16 cellular contexts compared by ENCODE assay signal in the genomic region with DNA sequence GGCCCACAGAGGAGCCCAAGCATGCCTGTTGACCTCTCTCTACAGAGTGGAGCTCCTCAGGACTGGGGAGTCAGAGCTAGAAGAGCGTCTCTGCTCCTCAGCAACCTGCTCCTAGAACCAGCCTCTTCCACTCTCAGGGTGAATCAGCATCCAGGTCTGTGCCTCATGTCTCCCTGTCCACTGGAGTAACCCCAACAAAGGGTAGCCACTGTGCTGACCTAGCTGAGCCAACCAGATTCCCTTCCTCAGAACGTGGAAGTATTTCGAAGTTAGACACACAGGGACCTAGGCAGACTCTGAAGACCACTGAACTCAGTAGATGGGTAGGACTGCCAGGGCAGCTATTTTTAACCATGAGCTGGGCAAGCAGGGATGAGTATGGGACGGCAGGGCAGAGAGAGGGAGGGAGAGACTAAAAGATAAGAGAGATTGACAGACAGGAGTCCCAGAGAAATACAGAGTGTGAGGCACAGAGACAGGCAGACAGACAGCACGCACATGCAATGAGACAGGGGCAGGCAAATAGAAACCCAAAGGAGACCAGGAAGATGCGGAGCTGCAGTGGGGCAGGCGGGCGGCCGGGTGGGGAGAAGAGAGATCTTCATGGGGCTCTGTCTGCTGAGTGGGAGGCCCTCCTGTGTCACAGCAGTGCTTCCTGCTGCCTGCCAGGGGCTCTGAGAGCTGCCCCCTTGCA. TPM values are rescaled to one million over a fixed set of nuclear protein-coding genes. Genes with fewer than 3 reads are reported as not detected.
DNase-seq lines count a peak whose midpoint lies in the region; ATAC-seq and TF ChIP-seq lines count a peak whose summit lies in the region.
"Had no signal": no experiment of that assay in that cellular context is flagged by ENCODE, and none has a peak within 500 bp of the region (broad histone marks: within the 10 kb centered on the region; RNA-seq: fewer than 3 reads in every experiment).

No MANE protein-coding gene starts in this region.

- H3K27ac Mint-ChIP-seq in activated T-helper 1 cell treated with anti-CD3 and anti-CD28 coated beads, Interleukin-12 subunit alpha, Interleukin-12 subunit beta, Interleukin-2, Interleukin-4 antibody, amounts not matched to agents 30 ng/mL and 10 ng/mL and 1 ng/mL, durations not matched to agents 14 hours and 24 hours and 36 hours, result peak overlapping the region; percentile 91

- no peaks in the 10 kb centered on the region for H3K27me3 Mint-ChIP-seq in activated T-helper 1 cell treated with anti-CD3 and anti-CD28 coated beads, Interleukin-12 subunit alpha, Interleukin-12 subunit beta, Interleukin-2, Interleukin-4 antibody, amounts not matched to agents 30 ng/mL and 10 ng/mL and 1 ng/mL, durations not matched to agents 14 hours and 24 hours and 36 hours (ENCODE audit: insufficient read depth)

- ATAC-seq in HG02588 (IDR thresholded peaks at IDR 0.05; ENCODE audit: unreplicated experiment), result no peak

- peak overlapping the region; percentile 51 for H3K4me3 Mint-ChIP-seq in activated T-helper 1 cell treated with anti-CD3 and anti-CD28 coated beads, Interleukin-12 subunit alpha, Interleukin-12 subunit beta, Interleukin-2, Interleukin-4 antibody, amounts not matched to agents 30 ng/mL and 10 ng/mL and 1 ng/mL, durations not matched to agents 14 hours and 24 hours and 36 hours
- H3K4me3 Mint-ChIP-seq: CD14-positive monocyte had no signal

- H3K27me3 ChIP-seq in right atrium auricular region, result no peaks in the 10 kb centered on the region
- H3K27me3 ChIP-seq: esophagus muscularis mucosa, hepatocyte had no signal

- H3K27ac ChIP-seq in KOPT-K1 (ENCODE audit: low read depth, low read length, poor library complexity, severe bottlenecking) (peak overlapping the region; percentile 40), right atrium auricular region (peak overlapping the region; percentile 38 to 41)
- H3K27ac ChIP-seq: esophagus muscularis mucosa, hepatocyte, KMS-11 had no signal

- H3K9me3 Mint-ChIP-seq in activated T-helper 1 cell treated with anti-CD3 and anti-CD28 coated beads, Interleukin-12 subunit alpha, Interleukin-12 subunit beta, Interleukin-2, Interleukin-4 antibody, amounts not matched to agents 30 ng/mL and 10 ng/mL and 1 ng/mL, durations not matched to agents 14 hours and 24 hours and 36 hours, result peaks cover 3% of the 10 kb centered on the region
- H3K9me3 Mint-ChIP-seq: CD14-positive monocyte had no signal

- H3K36me3 Mint-ChIP-seq in activated T-helper 1 cell treated with anti-CD3 and anti-CD28 coated beads, Interleukin-12 subunit alpha, Interleukin-12 subunit beta, Interleukin-2, Interleukin-4 antibody, amounts not matched to agents 30 ng/mL and 10 ng/mL and 1 ng/mL, durations not matched to agents 14 hours and 24 hours and 36 hours (ENCODE audit: low read depth), result peaks cover 21% of the 10 kb centered on the region
- H3K36me3 Mint-ChIP-seq: CD14-positive monocyte had no signal

- H3K4me1 Mint-ChIP-seq in activated T-helper 1 cell treated with anti-CD3 and anti-CD28 coated beads, Interleukin-12 subunit alpha, Interleukin-12 subunit beta, Interleukin-2, Interleukin-4 antibody, amounts not matched to agents 30 ng/mL and 10 ng/mL and 1 ng/mL, durations not matched to agents 14 hours and 24 hours and 36 hours (ENCODE audit: low read depth), result peaks cover 93% of the 10 kb centered on the region

- H3K9me3 ChIP-seq in KOPT-K1 (ENCODE audit: insufficient read depth, low read length, poor library complexity, severe bottlenecking) (no peaks in the 10 kb centered on the region), right atrium auricular region (no peaks in the 10 kb centered on the region)
- H3K9me3 ChIP-seq: esophagus muscularis mucosa had no signal

- intact Hi-C loops in activated T-helper 1 cell treated with anti-CD3 and anti-CD28 coated beads, Interleukin-12 subunit alpha, Interleukin-12 subunit beta, Interleukin-2, Interleukin-4 antibody, amounts not matched to agents 30 ng/mL and 10 ng/mL and 1 ng/mL, durations not matched to agents 14 hours and 24 hours and 36 hours (cut with micrococcal nuclease), result loop anchor here (5.0 kb wide), 2 partner anchors 166 to 1369 kb away; a partner anchor contains a TSS

- DNase-seq in ELR (ENCODE audit: low read depth) (peak; percentile 28), right atrium auricular region (ENCODE audit: low spot score) (no peak), amygdala (lab: John Stamatoyannopoulos, UW) (no peak), AG08395 (ENCODE audit: low spot score) (no peak), superior temporal gyrus (ENCODE audit: extremely low spot score) (no peak)
- DNase-seq in activated T-helper 1 cell treated with anti-CD3 and anti-CD28 coated beads, Interleukin-12 subunit alpha, Interleukin-12 subunit beta, Interleukin-2, Interleukin-4 antibody, amounts not matched to agents 30 ng/mL and 10 ng/mL and 1 ng/mL, durations not matched to agents 14 hours and 24 hours and 36 hours (ENCODE audit: low spot score), result no peak
- DNase-seq: activated CD4-positive, alpha-beta T cell treated with anti-CD3 and anti-CD28 coated beads for 48 hours; NCI-H2029; NCI-H82 had no signal

- no peak for TF ChIP-seq CTCF in right atrium auricular region (IDR thresholded peaks at IDR 0.05)

- H3K36me3 ChIP-seq in KOPT-K1 (ENCODE audit: insufficient read depth, low read length), result no peaks in the 10 kb centered on the region
- no peaks in the 10 kb centered on the region for H3K36me3 ChIP-seq in right atrium auricular region
- H3K36me3 ChIP-seq: esophagus muscularis mucosa had no signal

- no peak overlapping the region for H3K4me3 ChIP-seq in right atrium auricular region
- H3K4me3 ChIP-seq: esophagus muscularis mucosa, hepatocyte, lung had no signal

- peaks cover 0 to 32% of the 10 kb centered on the region in 2 donors for H3K4me1 ChIP-seq in right atrium auricular region

RNA-seq across cellular contexts. Expression of a gene that starts 56.7 kb away (rescaled TPM):
- 90.6 and 101 TPM in 2 replicates for total RNA-seq in activated T-helper 1 cell treated with anti-CD3 and anti-CD28 coated beads, Interleukin-12 subunit alpha, Interleukin-12 subunit beta, Interleukin-2, Interleukin-4 antibody, amounts not matched to agents 30 ng/mL and 10 ng/mL and 1 ng/mL, durations not matched to agents 14 hours and 24 hours and 36 hours
- 1 to 10 TPM; 4.8 to 6.7 TPM for total RNA-seq in right atrium auricular region

Comparison
In these comparisons a context has a peak if more than half of its experiments do, and no peak if none do; other contexts are left out.
1. RNA of a gene that starts 56.7 kb away (total RNA-seq): 90.6 to 101 TPM in activated T-helper 1 cell treated with anti-CD3 and anti-CD28 coated beads, Interleukin-12 subunit alpha, Interleukin-12 subunit beta, Interleukin-2, Interleukin-4 antibody, amounts not matched to agents 30 ng/mL and 10 ng/mL and 1 ng/mL, durations not matched to agents 14 hours and 24 hours and 36 hours; 4.8 to 6.7 TPM in right atrium auricular region; every median in the first group is over 10 times any median in the second.